ENCODE assay signal across 1 cellular context in the genomic region with DNA sequence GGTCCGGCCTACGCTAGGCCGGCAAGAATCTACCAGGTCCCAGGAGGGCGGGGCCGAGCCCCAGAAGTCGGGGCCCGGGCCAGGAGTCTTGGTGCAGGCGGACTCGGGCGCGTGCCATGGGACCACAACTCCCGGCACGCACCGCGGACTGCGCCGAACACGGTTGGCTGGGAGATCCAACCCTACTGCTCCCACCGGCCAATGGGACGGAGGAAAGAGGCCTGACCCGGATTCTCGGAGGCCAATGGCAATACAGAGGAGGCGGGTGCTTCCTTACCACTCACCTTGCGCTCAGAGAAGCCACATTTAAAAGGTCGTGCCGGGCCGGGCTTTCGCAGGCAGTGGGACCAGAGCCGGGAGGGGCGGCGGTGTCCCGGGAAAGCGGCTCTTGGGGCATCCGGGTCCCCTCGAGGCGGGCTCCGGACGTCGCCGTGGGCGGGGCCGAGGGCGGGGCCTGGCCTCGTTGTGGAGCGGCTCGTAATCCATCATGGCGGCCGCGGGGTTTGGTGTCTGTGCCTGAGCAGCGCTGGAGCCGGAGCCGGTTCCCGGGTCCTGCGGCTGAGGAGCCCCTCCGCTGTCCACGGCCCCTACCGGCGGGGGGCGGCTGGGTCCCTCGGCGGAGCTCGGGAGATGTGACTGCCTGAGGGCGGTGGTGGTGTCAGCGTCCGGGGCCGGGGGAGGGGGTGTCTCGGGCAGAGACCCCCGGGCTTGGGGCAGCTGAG.
A peak's percentile ranks its signal among the peaks of the same experiment; 100 is the strongest.
TF ChIP-seq lines count a peak whose summit lies in the region.

No MANE protein-coding gene starts in this region.

TF ChIP-seq in HepG2, 621 proteins besides CTCF, POLR2A, EP300 and RAD21 (continued from another document and continues in another):
- TF ChIP-seq, protein P1, sequence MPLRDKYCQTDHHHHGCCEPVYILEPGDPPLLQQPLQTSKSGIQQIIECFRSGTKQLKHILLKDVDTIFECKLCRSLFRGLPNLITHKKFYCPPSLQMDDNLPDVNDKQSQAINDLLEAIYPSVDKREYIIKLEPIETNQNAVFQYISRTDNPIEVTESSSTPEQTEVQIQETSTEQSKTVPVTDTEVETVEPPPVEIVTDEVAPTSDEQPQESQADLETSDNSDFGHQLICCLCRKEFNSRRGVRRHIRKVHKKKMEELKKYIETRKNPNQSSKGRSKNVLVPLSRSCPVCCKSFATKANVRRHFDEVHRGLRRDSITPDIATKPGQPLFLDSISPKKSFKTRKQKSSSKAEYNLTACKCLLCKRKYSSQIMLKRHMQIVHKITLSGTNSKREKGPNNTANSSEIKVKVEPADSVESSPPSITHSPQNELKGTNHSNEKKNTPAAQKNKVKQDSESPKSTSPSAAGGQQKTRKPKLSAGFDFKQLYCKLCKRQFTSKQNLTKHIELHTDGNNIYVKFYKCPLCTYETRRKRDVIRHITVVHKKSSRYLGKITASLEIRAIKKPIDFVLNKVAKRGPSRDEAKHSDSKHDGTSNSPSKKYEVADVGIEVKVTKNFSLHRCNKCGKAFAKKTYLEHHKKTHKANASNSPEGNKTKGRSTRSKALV (CRISPR knock-in tag; IDR thresholded peaks at IDR 0.05), result 0 out of 2 replicates have a peak, but pooled peaks have one; percentile 2
- TF ChIP-seq RFXAP (CRISPR knock-in tag; IDR thresholded peaks at IDR 0.05; ENCODE audit: borderline replicate concordance) (peak; percentile 83), HNRNPL (IDR thresholded peaks at IDR 0.05; ENCODE audit: low read depth, low read length) (0 out of 2 replicates have a peak, but pooled peaks have one; percentile 10), YEATS4 (CRISPR knock-in tag; IDR thresholded peaks at IDR 0.05; ENCODE audit: borderline replicate concordance) (peak; percentile 13; the same call in 1 of the 2 replicates), NCOA2 (CRISPR knock-in tag; IDR thresholded peaks at IDR 0.05) (peak; percentile 42), KLF16 (CRISPR knock-in tag; IDR thresholded peaks at IDR 0.05) (peak in 1 of 2 experiments; percentile 60; a peak in 2 of 4 replicates), HOXA3 (CRISPR knock-in tag; IDR thresholded peaks at IDR 0.05) (peak; percentile 12; the same call in 1 of the 2 replicates), KAT8 (CRISPR knock-in tag; IDR thresholded peaks at IDR 0.05) (0 out of 2 replicates have a peak, but pooled peaks have one; percentile 34), ZFP90 (CRISPR knock-in tag; IDR thresholded peaks at IDR 0.05; ENCODE audit: borderline replicate concordance) (peak; percentile 67; the same call in 1 of the 2 replicates), ZNF136 (CRISPR knock-in tag; IDR thresholded peaks at IDR 0.05; ENCODE audit: low read depth) (0 out of 2 replicates have a peak, but pooled peaks have one; percentile 32), HIVEP1 (CRISPR knock-in tag; IDR thresholded peaks at IDR 0.05) (peak; percentile 15; the same call in 1 of the 2 replicates), ELF3 (CRISPR knock-in tag; IDR thresholded peaks at IDR 0.05) (no peak), ZNF383 (CRISPR knock-in tag; IDR thresholded peaks at IDR 0.05; ENCODE audit: borderline replicate concordance) (peak; percentile 27; the same call in 1 of the 2 replicates), HES4 (CRISPR knock-in tag; IDR thresholded peaks at IDR 0.05; ENCODE audit: borderline replicate concordance) (0 out of 2 replicates have a peak, but pooled peaks have one; percentile 76), TEAD3 (CRISPR knock-in tag; optimal IDR thresholded peaks at IDR 0.05; ENCODE audit: borderline replicate concordance) (peak; percentile 10), ZNF160 (CRISPR knock-in tag; IDR thresholded peaks at IDR 0.05) (0 out of 2 replicates have a peak, but pooled peaks have one; percentile 18), ZFP1 (CRISPR knock-in tag; IDR thresholded peaks at IDR 0.05) (0 out of 2 replicates have a peak, but pooled peaks have one; percentile 48), ZNF850 (CRISPR knock-in tag; conservative IDR thresholded peaks at IDR 0.05) (0 out of 2 replicates have a peak, but pooled peaks have one; percentile 31), KDM5B (CRISPR knock-in tag; IDR thresholded peaks at IDR 0.05; ENCODE audit: borderline replicate concordance) (no peak; the same call in 1 of the 2 replicates), KLF12 (CRISPR knock-in tag; IDR thresholded peaks at IDR 0.05; ENCODE audit: borderline replicate concordance) (0 out of 2 replicates have a peak, but pooled peaks have one; percentile 27), MXD4 (CRISPR knock-in tag; IDR thresholded peaks at IDR 0.05) (0 out of 2 replicates have a peak, but pooled peaks have one; percentile 47), ZNF777 (CRISPR knock-in tag; IDR thresholded peaks at IDR 0.05) (0 out of 2 replicates have a peak, but pooled peaks have one; percentile 7), ZNF563 (CRISPR knock-in tag; IDR thresholded peaks at IDR 0.05) (peak; percentile 53; the same call in 1 of the 2 replicates), EEA1 (CRISPR knock-in tag; IDR thresholded peaks at IDR 0.05; ENCODE audit: borderline replicate concordance) (0 out of 2 replicates have a peak, but pooled peaks have one; percentile 24), ISX (CRISPR knock-in tag; conservative IDR thresholded peaks at IDR 0.05) (0 out of 2 replicates have a peak, but pooled peaks have one; percentile 56), SIN3A (IDR thresholded peaks at IDR 0.05; ENCODE audit: borderline replicate concordance, low read depth, low read length) (peak; percentile 7; the same call in 1 of the 2 replicates), ZNF230 (CRISPR knock-in tag; IDR thresholded peaks at IDR 0.05) (peak; percentile 70; the same call in 1 of the 2 replicates), ERF (CRISPR knock-in tag; IDR thresholded peaks at IDR 0.05) (peak; percentile 49; the same call in 1 of the 2 replicates), KDM3A (CRISPR knock-in tag; IDR thresholded peaks at IDR 0.05; ENCODE audit: low read depth) (0 out of 2 replicates have a peak, but pooled peaks have one; percentile 25), KDM2A (CRISPR knock-in tag; IDR thresholded peaks at IDR 0.05; ENCODE audit: borderline replicate concordance, low read depth) (peak; percentile 63; the same call in 1 of the 2 replicates), SMAD1 (CRISPR knock-in tag; IDR thresholded peaks at IDR 0.05; ENCODE audit: borderline replicate concordance, low read depth) (no peak), NPAS2 (CRISPR knock-in tag; IDR thresholded peaks at IDR 0.05; ENCODE audit: borderline replicate concordance) (no peak), THAP11 (CRISPR knock-in tag; IDR thresholded peaks at IDR 0.05) (peak; percentile 98), SP1 (IDR thresholded peaks at IDR 0.05) (no peak), SP1 (CRISPR knock-in tag; IDR thresholded peaks at IDR 0.05) (0 out of 2 replicates have a peak, but pooled peaks have one; percentile 24)
- TF ChIP-seq, protein P2, sequence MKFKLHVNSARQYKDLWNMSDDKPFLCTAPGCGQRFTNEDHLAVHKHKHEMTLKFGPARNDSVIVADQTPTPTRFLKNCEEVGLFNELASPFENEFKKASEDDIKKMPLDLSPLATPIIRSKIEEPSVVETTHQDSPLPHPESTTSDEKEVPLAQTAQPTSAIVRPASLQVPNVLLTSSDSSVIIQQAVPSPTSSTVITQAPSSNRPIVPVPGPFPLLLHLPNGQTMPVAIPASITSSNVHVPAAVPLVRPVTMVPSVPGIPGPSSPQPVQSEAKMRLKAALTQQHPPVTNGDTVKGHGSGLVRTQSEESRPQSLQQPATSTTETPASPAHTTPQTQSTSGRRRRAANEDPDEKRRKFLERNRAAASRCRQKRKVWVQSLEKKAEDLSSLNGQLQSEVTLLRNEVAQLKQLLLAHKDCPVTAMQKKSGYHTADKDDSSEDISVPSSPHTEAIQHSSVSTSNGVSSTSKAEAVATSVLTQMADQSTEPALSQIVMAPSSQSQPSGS (CRISPR knock-in tag; IDR thresholded peaks at IDR 0.05), result peak; percentile 64
- TF ChIP-seq, protein P3, sequence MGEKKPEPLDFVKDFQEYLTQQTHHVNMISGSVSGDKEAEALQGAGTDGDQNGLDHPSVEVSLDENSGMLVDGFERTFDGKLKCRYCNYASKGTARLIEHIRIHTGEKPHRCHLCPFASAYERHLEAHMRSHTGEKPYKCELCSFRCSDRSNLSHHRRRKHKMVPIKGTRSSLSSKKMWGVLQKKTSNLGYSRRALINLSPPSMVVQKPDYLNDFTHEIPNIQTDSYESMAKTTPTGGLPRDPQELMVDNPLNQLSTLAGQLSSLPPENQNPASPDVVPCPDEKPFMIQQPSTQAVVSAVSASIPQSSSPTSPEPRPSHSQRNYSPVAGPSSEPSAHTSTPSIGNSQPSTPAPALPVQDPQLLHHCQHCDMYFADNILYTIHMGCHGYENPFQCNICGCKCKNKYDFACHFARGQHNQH (CRISPR knock-in tag; IDR thresholded peaks at IDR 0.05), result peak; percentile 53; the same call in 1 of the 2 replicates
- TF ChIP-seq, protein P4, sequence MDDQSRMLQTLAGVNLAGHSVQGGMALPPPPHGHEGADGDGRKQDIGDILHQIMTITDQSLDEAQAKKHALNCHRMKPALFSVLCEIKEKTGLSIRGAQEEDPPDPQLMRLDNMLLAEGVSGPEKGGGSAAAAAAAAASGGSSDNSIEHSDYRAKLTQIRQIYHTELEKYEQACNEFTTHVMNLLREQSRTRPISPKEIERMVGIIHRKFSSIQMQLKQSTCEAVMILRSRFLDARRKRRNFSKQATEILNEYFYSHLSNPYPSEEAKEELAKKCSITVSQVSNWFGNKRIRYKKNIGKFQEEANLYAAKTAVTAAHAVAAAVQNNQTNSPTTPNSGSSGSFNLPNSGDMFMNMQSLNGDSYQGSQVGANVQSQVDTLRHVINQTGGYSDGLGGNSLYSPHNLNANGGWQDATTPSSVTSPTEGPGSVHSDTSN (CRISPR knock-in tag; IDR thresholded peaks at IDR 0.05; ENCODE audit: borderline replicate concordance), result 0 out of 2 replicates have a peak, but pooled peaks have one; percentile 40
- TF ChIP-seq, protein P5, sequence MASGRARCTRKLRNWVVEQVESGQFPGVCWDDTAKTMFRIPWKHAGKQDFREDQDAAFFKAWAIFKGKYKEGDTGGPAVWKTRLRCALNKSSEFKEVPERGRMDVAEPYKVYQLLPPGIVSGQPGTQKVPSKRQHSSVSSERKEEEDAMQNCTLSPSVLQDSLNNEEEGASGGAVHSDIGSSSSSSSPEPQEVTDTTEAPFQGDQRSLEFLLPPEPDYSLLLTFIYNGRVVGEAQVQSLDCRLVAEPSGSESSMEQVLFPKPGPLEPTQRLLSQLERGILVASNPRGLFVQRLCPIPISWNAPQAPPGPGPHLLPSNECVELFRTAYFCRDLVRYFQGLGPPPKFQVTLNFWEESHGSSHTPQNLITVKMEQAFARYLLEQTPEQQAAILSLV (CRISPR knock-in tag; IDR thresholded peaks at IDR 0.05; ENCODE audit: borderline replicate concordance), result peak; percentile 17; the same call in 1 of the 2 replicates
- TF ChIP-seq, protein P6, sequence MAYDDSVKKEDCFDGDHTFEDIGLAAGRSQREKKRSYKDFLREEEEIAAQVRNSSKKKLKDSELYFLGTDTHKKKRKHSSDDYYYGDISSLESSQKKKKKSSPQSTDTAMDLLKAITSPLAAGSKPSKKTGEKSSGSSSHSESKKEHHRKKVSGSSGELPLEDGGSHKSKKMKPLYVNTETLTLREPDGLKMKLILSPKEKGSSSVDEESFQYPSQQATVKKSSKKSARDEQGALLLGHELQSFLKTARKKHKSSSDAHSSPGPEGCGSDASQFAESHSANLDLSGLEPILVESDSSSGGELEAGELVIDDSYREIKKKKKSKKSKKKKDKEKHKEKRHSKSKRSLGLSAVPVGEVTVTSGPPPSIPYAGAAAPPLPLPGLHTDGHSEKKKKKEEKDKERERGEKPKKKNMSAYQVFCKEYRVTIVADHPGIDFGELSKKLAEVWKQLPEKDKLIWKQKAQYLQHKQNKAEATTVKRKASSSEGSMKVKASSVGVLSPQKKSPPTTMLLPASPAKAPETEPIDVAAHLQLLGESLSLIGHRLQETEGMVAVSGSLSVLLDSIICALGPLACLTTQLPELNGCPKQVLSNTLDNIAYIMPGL (CRISPR knock-in tag; IDR thresholded peaks at IDR 0.05; ENCODE audit: borderline replicate concordance in 1 of 2, low read depth in 1 of 2), result peak in 1 of 2 experiments; percentile 52; a peak in 2 of 4 replicates
- TF ChIP-seq, protein P7, sequence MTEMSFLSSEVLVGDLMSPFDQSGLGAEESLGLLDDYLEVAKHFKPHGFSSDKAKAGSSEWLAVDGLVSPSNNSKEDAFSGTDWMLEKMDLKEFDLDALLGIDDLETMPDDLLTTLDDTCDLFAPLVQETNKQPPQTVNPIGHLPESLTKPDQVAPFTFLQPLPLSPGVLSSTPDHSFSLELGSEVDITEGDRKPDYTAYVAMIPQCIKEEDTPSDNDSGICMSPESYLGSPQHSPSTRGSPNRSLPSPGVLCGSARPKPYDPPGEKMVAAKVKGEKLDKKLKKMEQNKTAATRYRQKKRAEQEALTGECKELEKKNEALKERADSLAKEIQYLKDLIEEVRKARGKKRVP (CRISPR knock-in tag; IDR thresholded peaks at IDR 0.05), result 0 out of 4 replicates have a peak, but pooled peaks of 1 of the 2 experiments have one; percentile 30
- TF ChIP-seq, protein P8, sequence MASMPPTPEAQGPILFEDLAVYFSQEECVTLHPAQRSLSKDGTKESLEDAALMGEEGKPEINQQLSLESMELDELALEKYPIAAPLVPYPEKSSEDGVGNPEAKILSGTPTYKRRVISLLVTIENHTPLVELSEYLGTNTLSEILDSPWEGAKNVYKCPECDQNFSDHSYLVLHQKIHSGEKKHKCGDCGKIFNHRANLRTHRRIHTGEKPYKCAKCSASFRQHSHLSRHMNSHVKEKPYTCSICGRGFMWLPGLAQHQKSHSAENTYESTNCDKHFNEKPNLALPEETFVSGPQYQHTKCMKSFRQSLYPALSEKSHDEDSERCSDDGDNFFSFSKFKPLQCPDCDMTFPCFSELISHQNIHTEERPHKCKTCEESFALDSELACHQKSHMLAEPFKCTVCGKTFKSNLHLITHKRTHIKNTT (CRISPR knock-in tag; IDR thresholded peaks at IDR 0.05), result no peak
- TF ChIP-seq, protein P9, sequence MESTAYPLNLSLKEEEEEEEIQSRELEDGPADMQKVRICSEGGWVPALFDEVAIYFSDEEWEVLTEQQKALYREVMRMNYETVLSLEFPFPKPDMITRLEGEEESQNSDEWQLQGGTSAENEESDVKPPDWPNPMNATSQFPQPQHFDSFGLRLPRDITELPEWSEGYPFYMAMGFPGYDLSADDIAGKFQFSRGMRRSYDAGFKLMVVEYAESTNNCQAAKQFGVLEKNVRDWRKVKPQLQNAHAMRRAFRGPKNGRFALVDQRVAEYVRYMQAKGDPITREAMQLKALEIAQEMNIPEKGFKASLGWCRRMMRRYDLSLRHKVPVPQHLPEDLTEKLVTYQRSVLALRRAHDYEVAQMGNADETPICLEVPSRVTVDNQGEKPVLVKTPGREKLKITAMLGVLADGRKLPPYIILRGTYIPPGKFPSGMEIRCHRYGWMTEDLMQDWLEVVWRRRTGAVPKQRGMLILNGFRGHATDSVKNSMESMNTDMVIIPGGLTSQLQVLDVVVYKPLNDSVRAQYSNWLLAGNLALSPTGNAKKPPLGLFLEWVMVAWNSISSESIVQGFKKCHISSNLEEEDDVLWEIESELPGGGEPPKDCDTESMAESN (CRISPR knock-in tag; conservative IDR thresholded peaks at IDR 0.05), result peak; percentile 41
- TF ChIP-seq, protein P10, sequence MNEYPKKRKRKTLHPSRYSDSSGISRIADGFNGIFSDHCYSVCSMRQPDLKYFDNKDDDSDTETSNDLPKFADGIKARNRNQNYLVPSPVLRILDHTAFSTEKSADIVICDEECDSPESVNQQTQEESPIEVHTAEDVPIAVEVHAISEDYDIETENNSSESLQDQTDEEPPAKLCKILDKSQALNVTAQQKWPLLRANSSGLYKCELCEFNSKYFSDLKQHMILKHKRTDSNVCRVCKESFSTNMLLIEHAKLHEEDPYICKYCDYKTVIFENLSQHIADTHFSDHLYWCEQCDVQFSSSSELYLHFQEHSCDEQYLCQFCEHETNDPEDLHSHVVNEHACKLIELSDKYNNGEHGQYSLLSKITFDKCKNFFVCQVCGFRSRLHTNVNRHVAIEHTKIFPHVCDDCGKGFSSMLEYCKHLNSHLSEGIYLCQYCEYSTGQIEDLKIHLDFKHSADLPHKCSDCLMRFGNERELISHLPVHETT (CRISPR knock-in tag; conservative IDR thresholded peaks at IDR 0.05), result 0 out of 2 replicates have a peak, but pooled peaks have one; percentile 46
